Comparison of ENCODE assay signal across 8 cellular contexts in the genomic region with DNA sequence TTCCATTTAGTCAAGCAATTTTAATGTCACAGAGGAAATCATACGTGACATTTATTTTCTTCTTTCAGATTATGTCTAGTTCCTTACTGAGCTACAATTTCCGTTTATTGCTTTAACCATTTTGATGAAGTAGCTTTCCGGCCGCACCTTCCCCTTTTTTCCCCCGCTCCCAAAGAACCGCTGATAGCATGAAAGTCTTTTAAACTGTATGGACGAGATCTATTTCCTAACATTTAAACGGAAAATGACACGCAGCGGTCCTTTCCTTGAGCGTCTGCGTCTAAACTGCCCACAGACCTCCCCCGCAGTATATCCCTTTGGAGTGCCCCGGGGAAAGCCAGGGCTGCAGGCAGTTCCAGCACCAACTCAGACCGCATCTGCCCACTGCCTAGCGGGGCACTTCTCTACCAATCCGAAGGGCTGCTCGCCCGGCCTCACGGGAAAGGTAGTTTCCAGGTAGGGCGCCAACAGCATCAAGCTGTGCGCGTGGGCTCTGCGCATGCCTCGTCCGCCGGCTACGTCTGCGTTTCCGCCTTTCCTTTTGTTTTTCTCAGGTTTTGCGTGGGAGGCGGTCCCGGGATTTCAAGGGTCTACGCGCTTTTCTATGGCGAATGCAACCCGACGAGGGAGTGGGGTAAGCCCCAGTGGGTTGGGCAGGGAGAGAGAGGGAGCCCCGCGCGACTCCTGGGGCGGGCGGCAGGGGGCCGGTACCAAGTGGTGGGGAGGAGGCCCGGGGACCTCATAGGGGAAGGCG. TPM values are rescaled to one million over a fixed set of nuclear protein-coding genes. Genes with fewer than 3 reads are reported as not detected.
DNase-seq lines count a peak whose midpoint lies in the region; ATAC-seq and TF ChIP-seq lines count a peak whose summit lies in the region.

ZNF33A (plus strand) TSS at position 526 of the 754 bp plus-strand sequence. CDS start 1,667 bp downstream, outside the sequence.

- H3K27ac Mint-ChIP-seq in IgD-negative memory B cell = peak within 1 kb of the TSS; percentile 98 to 100 (median 99)

- no peak for TF ChIP-seq CTCF in epithelial cell of proximal tubule (conservative IDR thresholded peaks at IDR 0.05; ENCODE audit: low read depth, low read length)

- peak; percentile 74 for DNase-seq in DMS153 (lab: John Stamatoyannopoulos, UW)
- DNase-seq in OCI-M1 (lab: John Stamatoyannopoulos, UW) = peak; percentile 96
- DNase-seq in activated T-cell treated with anti-CD3 and anti-CD28 coated beads for 48 hours (ENCODE audit: low read depth) = peak; percentile 81
- peak; percentile 69 for DNase-seq in epithelial cell of proximal tubule (ENCODE audit: low read depth)
- DNase-seq in mucosa of gallbladder (ENCODE audit: low spot score) = peak; percentile 94
- DNase-seq in stimulated activated CD8-positive, alpha-beta memory T cell treated with anti-CD3 and anti-CD28 coated beads, Interleukin-4, amount 100 ng/mL, for 24 hours (ENCODE audit: low read depth) = peak; percentile 88

- H3K27me3 Mint-ChIP-seq in IgD-negative memory B cell = no peaks in the 10 kb centered on the region

- H3K4me3 Mint-ChIP-seq in IgD-negative memory B cell = peak within 1 kb of the TSS; percentile 93 to 99 (median 96)

- no peaks in the 10 kb centered on the region for H3K9me3 Mint-ChIP-seq in IgD-negative memory B cell

- peaks cover 19 to 27% (median 27%) of the 10 kb centered on the region in 3 donors for H3K4me1 Mint-ChIP-seq in IgD-negative memory B cell

- peaks cover 5% of the 10 kb centered on the region for H3K36me3 Mint-ChIP-seq in IgD-negative memory B cell

- peak; percentile 91 for ATAC-seq in GM21576 (IDR thresholded peaks at IDR 0.05; ENCODE audit: unreplicated experiment)

- H3K4me3 ChIP-seq in epithelial cell of proximal tubule (ENCODE audit: low read depth, low read length) = peak within 1 kb of the TSS; percentile 82

RNA-seq across cellular contexts. Expression of gene ZNF33A, which starts in this region (rescaled TPM):
- polyA plus RNA-seq in IgD-negative memory B cell = 25.0 TPM
- total RNA-seq in epithelial cell of proximal tubule (10.0 and 14.0 TPM in 2 replicates), mucosa of gallbladder (39.7 TPM)

Comparison
In these comparisons a context has a peak if more than half of its experiments do, and no peak if none do; other contexts are left out.
1. Peak in every context shown above with its lines: DNase-seq, ATAC-seq and H3K4me3 ChIP-seq.